8 cellular contexts compared by ENCODE assay signal in genomic region chr22:19178659-19179471, GRCh38. TPM values are rescaled to one million over a fixed set of nuclear protein-coding genes. Genes with fewer than 3 reads are reported as not detected.
DNase-seq lines count a peak whose midpoint lies in the region; ATAC-seq and TF ChIP-seq lines count a peak whose summit lies in the region.

Gene SLC25A1, minus strand, starts transcription at chr22:19178736. Its CDS starts 63 bp downstream, at chr22:19178673.

- peaks cover 45% of the 10 kb centered on the region for H3K79me2 ChIP-seq in DOHH2 (ENCODE audit: control insufficient read depth, low read length)
- peaks cover 40% of the 10 kb centered on the region for H3K79me2 ChIP-seq in Karpas-422 (ENCODE audit: low read length)
- no peaks in the 10 kb centered on the region for H3K79me2 ChIP-seq in neural cell (replicated peaks; ENCODE audit: insufficient read depth, low read length)

- H3K4me1 Mint-ChIP-seq in stimulated activated naive CD8-positive, alpha-beta T cell treated with anti-CD3 and anti-CD28 coated beads, Interleukin-15, amount 100 ng/mL, for 72 hours: peaks cover 69% of the 10 kb centered on the region

- H3K4me3 Mint-ChIP-seq in stimulated activated naive CD8-positive, alpha-beta T cell treated with anti-CD3 and anti-CD28 coated beads, Interleukin-15, amount 100 ng/mL, for 72 hours: peak within 1 kb of the TSS; percentile 78 to 85

- peaks cover 36% of the 10 kb centered on the region for H3K36me3 ChIP-seq in DOHH2 (ENCODE audit: control insufficient read depth, low read length)
- H3K36me3 ChIP-seq in Karpas-422 (ENCODE audit: insufficient read depth, low read length): no peaks in the 10 kb centered on the region; the same call in 1 of the 2 replicates
- H3K36me3 ChIP-seq in neural cell (ENCODE audit: insufficient read depth, low read length): no peaks in the 10 kb centered on the region

- peaks cover 6% of the 10 kb centered on the region for H3K27me3 Mint-ChIP-seq in stimulated activated naive CD8-positive, alpha-beta T cell treated with anti-CD3 and anti-CD28 coated beads, Interleukin-15, amount 100 ng/mL, for 72 hours

- H3K9me2 ChIP-seq in DOHH2 (replicated peaks; ENCODE audit: control insufficient read depth, low read length) (no peaks in the 10 kb centered on the region), Karpas-422 (replicated peaks; ENCODE audit: insufficient read depth, low read length) (no peaks in the 10 kb centered on the region), neural cell (ENCODE audit: insufficient read depth, low read length) (no peaks in the 10 kb centered on the region)

- peak; percentile 98 for DNase-seq in Karpas-422
- DNase-seq in SHP77 (lab: John Stamatoyannopoulos, UW): peak; percentile 76 to 80
- DNase-seq in activated gamma-delta T cell (lab: John Stamatoyannopoulos, UW): peak; percentile 64
- peak; percentile 87 for DNase-seq in fibroblast of villous mesenchyme (ENCODE audit: low read depth)
- DNase-seq in stimulated activated naive CD8-positive, alpha-beta T cell treated with anti-CD3 and anti-CD28 coated beads, Interleukin-15, amount 100 ng/mL, for 72 hours: peak; percentile 80 to 83

- H3K9me3 ChIP-seq in DOHH2 (ENCODE audit: control insufficient read depth, insufficient read depth, low read length) (no peaks in the 10 kb centered on the region), Karpas-422 (ENCODE audit: low read length) (no peaks in the 10 kb centered on the region), neural cell (ENCODE audit: low read length) (no peaks in the 10 kb centered on the region)

- no peak for TF ChIP-seq EP300 in neural cell (conservative IDR thresholded peaks at IDR 0.05; ENCODE audit: poor library complexity, severe bottlenecking)

- H3K27ac ChIP-seq in DOHH2 (ENCODE audit: low read depth, low read length) (peak within 1 kb of the TSS; percentile 61), Karpas-422 (ENCODE audit: low read length) (peak within 1 kb of the TSS; percentile 97), neural cell (ENCODE audit: low read length) (peak within 1 kb of the TSS; percentile 37)

- H3K27me3 ChIP-seq in DOHH2 (ENCODE audit: control insufficient read depth, low read length): no peaks in the 10 kb centered on the region; the same call in 1 of the 2 replicates
- H3K27me3 ChIP-seq in Karpas-422 (ENCODE audit: low read length): no peaks in the 10 kb centered on the region
- no peaks in the 10 kb centered on the region for H3K27me3 ChIP-seq in neural cell (ENCODE audit: insufficient read depth, low read depth, low read length)

- H3F3A ChIP-seq in DOHH2 (ENCODE audit: control insufficient read depth, insufficient read depth): peaks cover 3% of the 10 kb centered on the region
- no peaks in the 10 kb centered on the region for H3F3A ChIP-seq in neural cell (ENCODE audit: insufficient read depth, low read length, poor library complexity, severe bottlenecking)

- H2AFZ ChIP-seq in Karpas-422 (ENCODE audit: low read length) (peak within 1 kb of the TSS; percentile 59; the same call in 1 of the 2 replicates), neural cell (ENCODE audit: low read depth, low read length) (peak within 1 kb of the TSS; percentile 45)

- TF ChIP-seq CTCF in DOHH2 (IDR thresholded peaks at IDR 0.05; ENCODE audit: low read depth, low read length, poor library complexity, severe bottlenecking) (no peak), fibroblast of villous mesenchyme (IDR thresholded peaks at IDR 0.05; ENCODE audit: insufficient read depth, low read depth, low read length) (no peak), neural cell (IDR thresholded peaks at IDR 0.05; ENCODE audit: poor library complexity, severe bottlenecking) (no peak)

- H3K4me3 ChIP-seq in DOHH2 (ENCODE audit: low read length) (peak within 1 kb of the TSS; percentile 85), Karpas-422 (ENCODE audit: low read length) (peak within 1 kb of the TSS; percentile 96), fibroblast of villous mesenchyme (ENCODE audit: low read depth, low read length) (peak within 1 kb of the TSS; percentile 71), neural cell (ENCODE audit: low read length) (peak within 1 kb of the TSS; percentile 91)

- H3K9me3 Mint-ChIP-seq in stimulated activated naive CD8-positive, alpha-beta T cell treated with anti-CD3 and anti-CD28 coated beads, Interleukin-15, amount 100 ng/mL, for 72 hours: no peaks in the 10 kb centered on the region

- H3K4me1 ChIP-seq in DOHH2 (ENCODE audit: control insufficient read depth, low read length) (peaks cover 48% of the 10 kb centered on the region), Karpas-422 (ENCODE audit: low read length) (peaks cover 50% of the 10 kb centered on the region)

- H3K27ac Mint-ChIP-seq in stimulated activated naive CD8-positive, alpha-beta T cell treated with anti-CD3 and anti-CD28 coated beads, Interleukin-15, amount 100 ng/mL, for 72 hours: peak within 1 kb of the TSS; percentile 34 to 40

- TF ChIP-seq RAD21 in neural cell (conservative IDR thresholded peaks at IDR 0.05): no peak

- H4K20me1 ChIP-seq in DOHH2 (ENCODE audit: control insufficient read depth, insufficient read depth, low read depth, low read length) (peaks cover 3% of the 10 kb centered on the region; the same call in 1 of the 2 replicates), Karpas-422 (ENCODE audit: insufficient read depth, low read depth, low read length) (no peaks in the 10 kb centered on the region; the same call in 1 of the 2 replicates), neural cell (ENCODE audit: insufficient read depth) (no peaks in the 10 kb centered on the region)

- ATAC-seq in GM21825 (IDR thresholded peaks at IDR 0.05; ENCODE audit: unreplicated experiment): peak; percentile 48
- peak; percentile 77 for ATAC-seq in stimulated activated naive CD8-positive, alpha-beta T cell treated with anti-CD3 and anti-CD28 coated beads, Interleukin-15, amount 100 ng/mL, for 72 hours

- H3K9ac ChIP-seq in Karpas-422 (ENCODE audit: low read length) (peak within 1 kb of the TSS; percentile 100), neural cell (ENCODE audit: low read length) (peak within 1 kb of the TSS; percentile 71)

- H3K4me2 ChIP-seq in DOHH2 (ENCODE audit: low read length) (peak within 1 kb of the TSS; percentile 92), Karpas-422 (ENCODE audit: low read depth, low read length, poor library complexity, severe bottlenecking) (peak within 1 kb of the TSS; percentile 95), neural cell (ENCODE audit: low read length) (peak within 1 kb of the TSS; percentile 6)

TF ChIP-seq in neural cell, 6 proteins besides CTCF, POLR2A, EP300 and RAD21:
- TF ChIP-seq MXI1 (conservative IDR thresholded peaks at IDR 0.05; ENCODE audit: poor library complexity, severe bottlenecking) (peak; percentile 86), SMC3 (conservative IDR thresholded peaks at IDR 0.05; ENCODE audit: poor library complexity) (no peak), TAF1 (IDR thresholded peaks at IDR 0.05; ENCODE audit: low read depth) (peak; percentile 50)

RNA-seq across cellular contexts. Expression of gene SLC25A1, which starts in this region (rescaled TPM):
- total RNA-seq in Karpas-422 (2014; rRNA removed; shearing (Covaris generic); ENCODE audit: low replicate concordance): 163 and 270 TPM in 2 replicates
- 115 and 148 TPM in 2 replicates for total RNA-seq in fibroblast of villous mesenchyme
- 81.4 and 89.2 TPM in 2 replicates for polyA plus RNA-seq in neural cell
- polyA minus RNA-seq in neural cell: 45.8 and 46.9 TPM in 2 replicates

Comparison
In these comparisons a context has a peak if more than half of its experiments do, and no peak if none do; other contexts are left out.
1. Peak in every context shown above with its lines: DNase-seq, ATAC-seq, H3K4me3 ChIP-seq and H3K27ac ChIP-seq.
2. H3K27ac ChIP-seq: peak in every context shown above with its lines; median percentile 97 in Karpas-422; 61 in DOHH2; 37 in neural cell.
3. H3K4me2 ChIP-seq: peak in every context shown above with its lines; median percentile 95 in Karpas-422; 92 in DOHH2; 6 in neural cell.